Comparison of ENCODE assay signal across 1 cellular context in genomic region chr7:13049946-13050345, GRCh38.
TF ChIP-seq lines count a peak whose summit lies in the region.

No MANE protein-coding gene starts in this region.

TF ChIP-seq in GM23338, 12 proteins besides CTCF, POLR2A, EP300 and RAD21 (continued from another document):
- TF ChIP-seq ZNF462 (CRISPR knock-in tag; IDR thresholded peaks at IDR 0.05): no peak
- no peak for TF ChIP-seq ZNF114 (CRISPR knock-in tag; IDR thresholded peaks at IDR 0.05)
- no peak for TF ChIP-seq REST (IDR thresholded peaks at IDR 0.05; ENCODE audit: unreplicated experiment)
